ENCODE assay signal across 8 cellular contexts in genomic region chr5:53480474-53481353, GRCh38. TPM values are rescaled to one million over a fixed set of nuclear protein-coding genes. Genes with fewer than 3 reads are reported as not detected.
DNase-seq lines count a peak whose midpoint lies in the region; ATAC-seq lines count a peak whose summit lies in the region.

A gene with protein sequence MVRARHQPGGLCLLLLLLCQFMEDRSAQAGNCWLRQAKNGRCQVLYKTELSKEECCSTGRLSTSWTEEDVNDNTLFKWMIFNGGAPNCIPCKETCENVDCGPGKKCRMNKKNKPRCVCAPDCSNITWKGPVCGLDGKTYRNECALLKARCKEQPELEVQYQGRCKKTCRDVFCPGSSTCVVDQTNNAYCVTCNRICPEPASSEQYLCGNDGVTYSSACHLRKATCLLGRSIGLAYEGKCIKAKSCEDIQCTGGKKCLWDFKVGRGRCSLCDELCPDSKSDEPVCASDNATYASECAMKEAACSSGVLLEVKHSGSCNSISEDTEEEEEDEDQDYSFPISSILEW (plus strand): TSS chr5:53480629. CDS start chr5:53480792, 163 bp downstream.

- H3K27me3 Mint-ChIP-seq in CD4-positive, CD25-positive, alpha-beta regulatory T cell: peaks cover 81% of the 10 kb centered on the region
- H3K27me3 Mint-ChIP-seq in activated T-helper 17 cell treated with anti-CD3 and anti-CD28 coated beads, Interleukin-2, amount 50 U/mL, for 72 hours: peaks cover 50% of the 10 kb centered on the region

- peak within 1 kb of the TSS; percentile 86 to 98 (median 96) for H3K4me3 Mint-ChIP-seq in CD4-positive, CD25-positive, alpha-beta regulatory T cell
- peak within 1 kb of the TSS; percentile 90 for H3K4me3 Mint-ChIP-seq in activated T-helper 17 cell treated with anti-CD3 and anti-CD28 coated beads, Interleukin-2, amount 50 U/mL, for 72 hours

- peak in 1 of 3 donors; percentile 5 for DNase-seq in CD4-positive, CD25-positive, alpha-beta regulatory T cell
- DNase-seq in HT1080 (ENCODE audit: low read depth) (no peak), left ventricle myocardium superior (peak; percentile 51), anterior cingulate cortex (lab: John Stamatoyannopoulos, UW) (no peak), NOMO-1 treated with dmso at 0.1 percent for 144 hours (lab: John Stamatoyannopoulos, UW; ENCODE audit: unreplicated experiment) (no peak)

- peak within 1 kb of the TSS; percentile 91 for H3K4me3 ChIP-seq in CD4-positive, CD25-positive, alpha-beta regulatory T cell (ENCODE audit: low read depth, low read length)
- peak within 1 kb of the TSS; percentile 79 for H3K4me3 ChIP-seq in rectal smooth muscle tissue (ENCODE audit: low read length)

- H3K4me1 ChIP-seq in CD4-positive, CD25-positive, alpha-beta regulatory T cell (ENCODE audit: control insufficient read depth, insufficient read depth, low read length, poor library complexity, severe bottlenecking): peaks cover 37% of the 10 kb centered on the region
- H3K4me1 ChIP-seq in rectal smooth muscle tissue (ENCODE audit: control insufficient read depth, insufficient read depth, low read length): no peaks in the 10 kb centered on the region

- intact Hi-C loops in left ventricle myocardium superior (cut with micrococcal nuclease): loop anchor here (5.0 kb wide), 1 partner anchor 737 kb away; no protein-coding TSS in a partner anchor

- no peak within 1 kb of the TSS for H3K27ac ChIP-seq in CD4-positive, CD25-positive, alpha-beta regulatory T cell (ENCODE audit: insufficient read depth, low read length, poor library complexity, severe bottlenecking)
- peak within 1 kb of the TSS; percentile 72 for H3K27ac ChIP-seq in rectal smooth muscle tissue (ENCODE audit: low read depth, low read length)

- H3K36me3 Mint-ChIP-seq in CD4-positive, CD25-positive, alpha-beta regulatory T cell: no peaks in the 10 kb centered on the region
- H3K36me3 Mint-ChIP-seq in activated T-helper 17 cell treated with anti-CD3 and anti-CD28 coated beads, Interleukin-2, amount 50 U/mL, for 72 hours (ENCODE audit: low read depth): peaks cover 7% of the 10 kb centered on the region

- H3K9ac ChIP-seq in rectal smooth muscle tissue (ENCODE audit: low read length): peak within 1 kb of the TSS; percentile 45

- no peaks in the 10 kb centered on the region for H3K36me3 ChIP-seq in CD4-positive, CD25-positive, alpha-beta regulatory T cell (ENCODE audit: control insufficient read depth, insufficient read depth, low read length)
- H3K36me3 ChIP-seq in rectal smooth muscle tissue (ENCODE audit: control insufficient read depth, insufficient read depth, low read length): no peaks in the 10 kb centered on the region

- H3K4me1 Mint-ChIP-seq in CD4-positive, CD25-positive, alpha-beta regulatory T cell: peaks cover 14 to 48% (median 27%) of the 10 kb centered on the region in 4 donors
- peaks cover 18% of the 10 kb centered on the region for H3K4me1 Mint-ChIP-seq in activated T-helper 17 cell treated with anti-CD3 and anti-CD28 coated beads, Interleukin-2, amount 50 U/mL, for 72 hours

- no peak for ATAC-seq in CD4-positive, CD25-positive, alpha-beta regulatory T cell (ENCODE audit: low read depth in 2 of 2)
- ATAC-seq in activated T-helper 17 cell treated with anti-CD3 and anti-CD28 coated beads, Interleukin-2, amount 50 U/mL, for 72 hours (replicated peaks): no peak
- ATAC-seq in left ventricle myocardium superior: peak; percentile 42
- ATAC-seq in GM18858 (IDR thresholded peaks at IDR 0.05; ENCODE audit: unreplicated experiment): no peak

- peak within 1 kb of the TSS in 2 of 3 donors; percentile 55 to 74 for H3K27ac Mint-ChIP-seq in CD4-positive, CD25-positive, alpha-beta regulatory T cell
- H3K27ac Mint-ChIP-seq in activated T-helper 17 cell treated with anti-CD3 and anti-CD28 coated beads, Interleukin-2, amount 50 U/mL, for 72 hours: no peak within 1 kb of the TSS

- H3K27me3 ChIP-seq in CD4-positive, CD25-positive, alpha-beta regulatory T cell (ENCODE audit: control insufficient read depth, insufficient read depth, low read length): peaks cover 39% of the 10 kb centered on the region
- H3K27me3 ChIP-seq in rectal smooth muscle tissue (ENCODE audit: control insufficient read depth, insufficient read depth, low read length): no peaks in the 10 kb centered on the region

- H3K9me3 ChIP-seq in CD4-positive, CD25-positive, alpha-beta regulatory T cell (ENCODE audit: control insufficient read depth in 2 of 2, low read length in 2 of 2): no peaks in the 10 kb centered on the region

- H3K9me3 Mint-ChIP-seq in CD4-positive, CD25-positive, alpha-beta regulatory T cell: peaks cover 0 to 3% (median 0%) of the 10 kb centered on the region in 7 donors
- H3K9me3 Mint-ChIP-seq in activated T-helper 17 cell treated with anti-CD3 and anti-CD28 coated beads, Interleukin-2, amount 50 U/mL, for 72 hours: no peaks in the 10 kb centered on the region

RNA-seq across cellular contexts. Expression of the gene that starts here (rescaled TPM):
- total RNA-seq in CD4-positive, CD25-positive, alpha-beta regulatory T cell: not detected
- under 1 TPM in 2 of 4 donors, not detected in 2; 0.10 to 0.22 TPM for polyA plus RNA-seq in CD4-positive, CD25-positive, alpha-beta regulatory T cell
- total RNA-seq in HT1080 (2014; rRNA removed; shearing (Covaris generic)): 56.2 and 71.8 TPM in 2 replicates
- polyA plus RNA-seq in HT1080 (2015; cell fraction: cytosol; rRNA removed): 59.3 and 60.4 TPM in 2 replicates
- polyA plus RNA-seq in HT1080 (2015; cell fraction: nucleus; rRNA removed): 68.6 and 70.1 TPM in 2 replicates
- not detected for total RNA-seq in activated T-helper 17 cell treated with anti-CD3 and anti-CD28 coated beads, Interleukin-2, amount 50 U/mL, for 72 hours
- total RNA-seq in left ventricle myocardium superior: 3.2 TPM

Comparison
In these comparisons a context has a peak if more than half of its experiments do, and no peak if none do; other contexts are left out.
1. RNA of the gene that starts here (total RNA-seq): 56.2 to 71.8 TPM in HT1080; 3.2 TPM in left ventricle myocardium superior (single experiment), not detected in activated T-helper 17 cell treated with anti-CD3 and anti-CD28 coated beads, Interleukin-2, amount 50 U/mL, for 72 hours and not detected in CD4-positive, CD25-positive, alpha-beta regulatory T cell (single experiment); every median in the first group is over 10 times any median in the second.